9 cellular contexts compared by ENCODE assay signal in genomic region chr22:31083923-31084810, GRCh38. TPM values are rescaled to one million over a fixed set of nuclear protein-coding genes. Genes with fewer than 3 reads are reported as not detected.
DNase-seq lines count a peak whose midpoint lies in the region; ATAC-seq and TF ChIP-seq lines count a peak whose summit lies in the region.
"Had no signal": no experiment of that assay in that cellular context is flagged by ENCODE, and none has a peak within 500 bp of the region (broad histone marks: within the 10 kb centered on the region; RNA-seq: fewer than 3 reads in every experiment).

No MANE protein-coding gene starts in this region.

- ATAC-seq in lower lobe of right lung (peak in 1 of 2 donors; percentile 1), upper lobe of right lung (no peak), GM21367 (IDR thresholded peaks at IDR 0.05; ENCODE audit: unreplicated experiment) (no peak)

- peaks cover 15% of the 10 kb centered on the region for H3K27me3 Mint-ChIP-seq in brain

- no peak for DNase-seq in Jurkat, Clone E6-1 (ENCODE audit: low read depth, low spot score)
- DNase-seq in lower lobe of right lung (no peak), upper lobe of right lung (no peak), NCI-H524 (lab: John Stamatoyannopoulos, UW) (no peak), GM19240 (ENCODE audit: insufficient read length, low spot score) (no peak)

- peaks cover 45% of the 10 kb centered on the region for H3K4me1 Mint-ChIP-seq in brain

- H3K36me3 Mint-ChIP-seq in brain = no peaks in the 10 kb centered on the region

- H3K36me3 ChIP-seq in ES-I3 (ENCODE audit: insufficient read depth, low read length) (no peaks in the 10 kb centered on the region), lower lobe of right lung (peaks cover 16% of the 10 kb centered on the region), upper lobe of right lung (peaks cover 16% of the 10 kb centered on the region)

- H3K4me3 Mint-ChIP-seq in brain = peak overlapping the region; percentile 79 to 90 (median 84)

- TF ChIP-seq CTCF in brain (conservative IDR thresholded peaks at IDR 0.05) = no peak
- TF ChIP-seq CTCF in lower lobe of right lung (IDR thresholded peaks at IDR 0.05) = no peak
- no peak for TF ChIP-seq CTCF in upper lobe of right lung (IDR thresholded peaks at IDR 0.05)

- H3K4me1 ChIP-seq in ES-I3 (ENCODE audit: insufficient read depth, low read length) = peaks cover 15% of the 10 kb centered on the region
- H3K4me1 ChIP-seq in lower lobe of right lung = peaks cover 63% of the 10 kb centered on the region
- H3K4me1 ChIP-seq in upper lobe of right lung = peaks cover 44% of the 10 kb centered on the region

- H3K9me3 ChIP-seq in ES-I3 (ENCODE audit: control insufficient read depth, insufficient read depth, low read length) (no peaks in the 10 kb centered on the region), lower lobe of right lung (no peaks in the 10 kb centered on the region), upper lobe of right lung (no peaks in the 10 kb centered on the region)

- peak overlapping the region; percentile 85 for H3K4me3 ChIP-seq in Jurkat, Clone E6-1 (ENCODE audit: low read length)
- H3K4me3 ChIP-seq in lower lobe of right lung (peak overlapping the region; percentile 96), upper lobe of right lung (peak overlapping the region; percentile 91)

- H3K9ac ChIP-seq in ES-I3 (ENCODE audit: low read depth, low read length) = peak overlapping the region; percentile 74

- intact Hi-C loops in lower lobe of right lung (cut with DNase I) = loop anchor here (10.0 kb wide), 1 partner anchor 139 kb away; no protein-coding TSS in a partner anchor
- intact Hi-C loops in upper lobe of right lung (cut with DNase I) = loop anchor here (5.0 kb wide), 2 partner anchors 117 to 137 kb away; partner anchors contain the start of genes MORC2 and TUG1

- H3K27me3 ChIP-seq in lower lobe of right lung (ENCODE audit: low read depth) (no peaks in the 10 kb centered on the region), upper lobe of right lung (no peaks in the 10 kb centered on the region)

- peak overlapping the region in 4 of 5 experiments; percentile 46 to 84 (median 62) for H3K27ac Mint-ChIP-seq in brain

- H3K27ac ChIP-seq in lower lobe of right lung (peak overlapping the region; percentile 98), upper lobe of right lung (peak overlapping the region; percentile 94)

- H3K9me3 Mint-ChIP-seq in brain = no peaks in the 10 kb centered on the region

RNA-seq across cellular contexts. Expression of gene SMTN, which starts 3.0 kb away (rescaled TPM):
- polyA plus RNA-seq in Jurkat, Clone E6-1 (2012; ENCODE audit: insufficient read depth, insufficient read length) = 36.0 TPM
- 32.3 TPM for polyA plus RNA-seq in brain (ENCODE audit: insufficient read depth, low read depth, low replicate concordance)
- total RNA-seq in lower lobe of right lung (44.8 TPM), upper lobe of right lung (71.6 TPM)

RNA-seq across cellular contexts. Expression of gene SELENOM, which starts 23.2 kb away (rescaled TPM):
- 5.2 TPM for polyA plus RNA-seq in Jurkat, Clone E6-1 (2012; ENCODE audit: insufficient read depth, insufficient read length)
- polyA plus RNA-seq in brain (ENCODE audit: insufficient read depth, low read depth, low replicate concordance) = 96.1 TPM
- total RNA-seq in lower lobe of right lung (86.8 TPM), upper lobe of right lung (89.0 TPM)

RNA-seq across cellular contexts. Expression of gene INPP5J, which starts 38.6 kb away (rescaled TPM):
- polyA plus RNA-seq in Jurkat, Clone E6-1 (2012; ENCODE audit: insufficient read depth, insufficient read length) = not detected
- polyA plus RNA-seq in brain (ENCODE audit: insufficient read depth, low read depth, low replicate concordance) = 5.6 TPM
- total RNA-seq in lower lobe of right lung (4.6 TPM), upper lobe of right lung (4.5 TPM)

RNA-seq across cellular contexts. Expression of gene PLA2G3, which starts 56.1 kb away (rescaled TPM):
- polyA plus RNA-seq in Jurkat, Clone E6-1 (2012; ENCODE audit: insufficient read depth, insufficient read length) = not detected
- 0.12 TPM for polyA plus RNA-seq in brain (ENCODE audit: insufficient read depth, low read depth, low replicate concordance)
- 5.0 TPM for total RNA-seq in lower lobe of right lung
- 6.9 TPM for total RNA-seq in upper lobe of right lung
- total RNA-seq: M059J had no signal
